In the genomic region with DNA sequence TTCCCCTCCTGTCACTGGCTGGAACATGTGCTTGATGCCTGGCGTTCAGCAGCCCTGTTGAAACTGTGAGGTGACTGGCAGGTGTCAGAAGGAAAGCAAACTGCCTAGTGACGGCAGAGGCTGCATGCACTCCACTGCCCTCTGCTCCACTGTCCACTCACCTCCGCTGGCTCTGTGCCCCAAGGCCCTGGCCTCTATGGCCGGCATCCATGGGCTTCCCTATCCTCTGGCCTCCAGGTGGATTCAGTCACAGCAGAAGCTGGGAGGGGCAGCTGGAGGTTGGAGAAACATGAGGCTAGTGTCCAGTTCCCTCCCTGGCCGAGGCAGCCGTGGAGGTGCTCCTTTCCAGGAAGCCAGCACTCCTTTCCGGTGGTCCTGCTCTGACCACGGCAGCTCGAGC, we compare ENCODE assay signal across 1 cellular context.
TF ChIP-seq lines count a peak whose summit lies in the region.

No MANE protein-coding gene starts in this region.

TF ChIP-seq in H1, 55 proteins besides CTCF, POLR2A, EP300 and RAD21:
- no peak for TF ChIP-seq TAF1 (IDR thresholded peaks at IDR 0.05; ENCODE audit: low read depth, low read length)
- TF ChIP-seq RFX5 (IDR thresholded peaks at IDR 0.05; ENCODE audit: borderline replicate concordance, low read depth, low read length) = no peak
- TF ChIP-seq CHD1 (IDR thresholded peaks at IDR 0.05; ENCODE audit: low read depth, low read length) = no peak
